Comparison of ENCODE assay signal across 38 cellular contexts in the genomic region with DNA sequence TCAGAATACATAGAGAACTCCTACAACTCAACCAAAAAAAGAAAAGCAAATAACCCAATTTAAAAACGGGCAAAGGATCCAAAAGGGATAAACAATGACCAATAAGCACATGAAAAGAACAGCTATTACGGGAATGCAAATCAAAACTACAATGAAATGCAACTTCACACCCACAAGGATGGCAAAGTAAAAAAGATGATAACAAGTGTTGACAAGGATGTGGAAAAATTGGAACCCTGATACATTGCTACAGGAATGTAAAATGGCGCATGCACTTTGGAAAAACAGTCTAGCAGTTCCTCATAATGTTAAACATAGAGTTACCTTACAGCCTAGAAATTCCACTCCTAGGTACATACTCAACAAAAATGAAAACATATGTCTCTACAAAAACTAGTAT.
"Had no signal": no experiment of that assay in that cellular context is flagged by ENCODE, and none has a peak within 500 bp of the region (broad histone marks: within the 10 kb centered on the region; RNA-seq: fewer than 3 reads in every experiment).

No MANE protein-coding gene starts in this region.

- H3K4me3 Mint-ChIP-seq: activated B cell treated with CpG ODN at 0.5 μM for 24 hours; activated CD4-positive, alpha-beta memory T cell treated with anti-CD3 and anti-CD28 coated beads for 36 hours; activated CD4-positive, alpha-beta T cell treated with anti-CD3 and anti-CD28 coated beads, Interleukin-2, amount 10 ng/mL, durations not matched to agents 24 days and 14 days; activated CD8-positive, alpha-beta T cell treated with anti-CD3 and anti-CD28 coated beads for 36 hours; activated naive CD4-positive, alpha-beta T cell treated with anti-CD3 and anti-CD28 coated beads for 36 hours; activated naive CD8-positive, alpha-beta T cell treated with anti-CD3 and anti-CD28 coated beads for 36 hours; activated T-cell treated with anti-CD3 and anti-CD28 coated beads, Interleukin-2, amount 50 U/mL, for 4 hours; activated T-cell treated with anti-CD3 and anti-CD28 coated beads, Interleukin-2, amount 50 U/mL, for 72 hours; activated T-helper 1 cell treated with anti-CD3 and anti-CD28 coated beads, Interleukin-12 subunit alpha, Interleukin-12 subunit beta, Interleukin-2, Interleukin-4 antibody, amounts not matched to agents 30 ng/mL and 10 ng/mL and 1 ng/mL, durations not matched to agents 14 hours and 24 hours and 36 hours; activated T-helper 17 cell treated with anti-CD3 and anti-CD28 coated beads, Interleukin-2, amount 50 U/mL, for 72 hours; central memory CD8-positive, alpha-beta T cell; T-helper 1 cell treated with Interleukin-12 subunit alpha and Interleukin-12 subunit beta and Interleukin-4 antibody, amounts not matched to agents 30 μg/mL and 1 μg/mL, for 36 hours; T-helper 2 cell treated with Interferon-gamma antibody and Interleukin-4, amounts not matched to agents 5 μg/mL and 100 μg/mL, for 36 hours had no signal

- H3K27ac Mint-ChIP-seq: activated B cell treated with CpG ODN at 0.5 μM for 24 hours; activated CD4-positive, alpha-beta memory T cell treated with anti-CD3 and anti-CD28 coated beads for 36 hours; activated CD4-positive, alpha-beta T cell treated with anti-CD3 and anti-CD28 coated beads, Interleukin-2, amount 10 ng/mL, durations not matched to agents 24 days and 14 days; activated CD8-positive, alpha-beta T cell treated with anti-CD3 and anti-CD28 coated beads for 36 hours; activated naive CD4-positive, alpha-beta T cell treated with anti-CD3 and anti-CD28 coated beads for 36 hours; activated naive CD4-positive, alpha-beta T cell treated with anti-CD3 and anti-CD28 coated beads, Interleukin-2, amount 50 U/mL, for 72 hours; activated naive CD8-positive, alpha-beta T cell treated with anti-CD3 and anti-CD28 coated beads for 36 hours; activated T-cell treated with anti-CD3 and anti-CD28 coated beads, Interleukin-2, amount 50 U/mL, for 72 hours; activated T-helper 1 cell treated with anti-CD3 and anti-CD28 coated beads, Interleukin-12 subunit alpha, Interleukin-12 subunit beta, Interleukin-2, Interleukin-4 antibody, amounts not matched to agents 30 ng/mL and 10 ng/mL and 1 ng/mL, durations not matched to agents 14 hours and 24 hours and 36 hours; activated T-helper 17 cell treated with anti-CD3 and anti-CD28 coated beads, Interleukin-2, amount 50 U/mL, for 72 hours; T-helper 1 cell treated with Interleukin-12 subunit alpha and Interleukin-12 subunit beta and Interleukin-4 antibody, amounts not matched to agents 30 μg/mL and 1 μg/mL, for 36 hours; T-helper 2 cell treated with Interferon-gamma antibody and Interleukin-4, amounts not matched to agents 5 μg/mL and 100 μg/mL, for 36 hours had no signal

- H3K27me3 ChIP-seq: adrenal gland, body of pancreas, cardiac muscle cell had no signal

- DNase-seq: activated B cell treated with CpG ODN at 0.5 μM for 24 hours; activated CD4-positive, alpha-beta memory T cell treated with anti-CD3 and anti-CD28 coated beads for 36 hours; activated CD4-positive, alpha-beta T cell treated with anti-CD3 and anti-CD28 coated beads for 4 hours; activated CD4-positive, alpha-beta T cell treated with anti-CD3 and anti-CD28 coated beads, Interleukin-2, amount 10 ng/mL, durations not matched to agents 24 days and 14 days; activated CD4-positive, alpha-beta T cell treated with anti-CD3 and anti-CD28 coated beads, Interleukin-2, amount 50 U/mL, for 1 hour; activated CD4-positive, alpha-beta T cell treated with anti-CD3 and anti-CD28 coated beads, Interleukin-2, amount 50 U/mL, for 4 hours; activated CD4-positive, CD25-positive, alpha-beta regulatory T cell treated with anti-CD3 and anti-CD28 coated beads, Interleukin-2, amount 50 U/mL, for 72 hours; activated CD8-positive, alpha-beta memory T cell treated with anti-CD3 and anti-CD28 coated beads, Interleukin-2, amount 50 U/mL, for 4 hours; activated CD8-positive, alpha-beta T cell treated with anti-CD3 and anti-CD28 coated beads for 36 hours; activated effector memory CD4-positive, alpha-beta T cell treated with anti-CD3 and anti-CD28 coated beads, Interleukin-2, amount 50 U/mL, for 16 hours; activated gamma-delta T cell treated with Interleukin-2 at 50 U/mL for 16 hours; activated naive CD4-positive, alpha-beta T cell; activated naive CD4-positive, alpha-beta T cell treated with anti-CD3 and anti-CD28 coated beads for 36 hours; activated naive CD4-positive, alpha-beta T cell treated with anti-CD3 and anti-CD28 coated beads, Interleukin-2, amount 50 U/mL, for 16 hours; activated naive CD8-positive, alpha-beta T cell treated with anti-CD3 and anti-CD28 coated beads for 36 hours; activated T-cell treated with anti-CD3 and anti-CD28 coated beads for 4 hours; activated T-cell treated with anti-CD3 and anti-CD28 coated beads, Interleukin-2, amount 50 U/mL, for 1 hour; activated T-cell treated with anti-CD3 and anti-CD28 coated beads, Interleukin-2, amount 50 U/mL, for 4 hours; activated T-cell treated with anti-CD3 and anti-CD28 coated beads, Interleukin-2, amount 50 U/mL, for 72 hours; adrenal gland; amniotic stem cell; aorta; body of pancreas; caudate nucleus; cerebellar nuclear complex; T-helper 1 cell; T-helper 2 cell; T-helper 9 cell had no signal

- H3K9me3 ChIP-seq: adrenal gland, body of pancreas had no signal

- ATAC-seq: activated CD8-positive, alpha-beta T cell treated with anti-CD3 and anti-CD28 coated beads for 36 hours; activated naive CD4-positive, alpha-beta T cell treated with anti-CD3 and anti-CD28 coated beads, Interleukin-2, amount 50 U/mL, for 72 hours; activated T-cell treated with anti-CD3 and anti-CD28 coated beads, Interleukin-2, amount 50 U/mL, for 4 hours; activated T-cell treated with anti-CD3 and anti-CD28 coated beads, Interleukin-2, amount 50 U/mL, for 72 hours; activated T-helper 17 cell treated with anti-CD3 and anti-CD28 coated beads, Interleukin-2, amount 50 U/mL, for 72 hours; body of pancreas had no signal

- FAIRE-seq: astrocyte, bronchial epithelial cell had no signal

- H3K27ac ChIP-seq: adrenal gland, body of pancreas, cardiac muscle cell, VCaP had no signal

- H3K27me3 Mint-ChIP-seq: activated CD4-positive, alpha-beta memory T cell treated with anti-CD3 and anti-CD28 coated beads for 36 hours; activated CD8-positive, alpha-beta T cell treated with anti-CD3 and anti-CD28 coated beads for 36 hours; activated naive CD8-positive, alpha-beta T cell treated with anti-CD3 and anti-CD28 coated beads for 36 hours; activated T-helper 17 cell treated with anti-CD3 and anti-CD28 coated beads, Interleukin-2, amount 50 U/mL, for 72 hours; central memory CD8-positive, alpha-beta T cell had no signal

- H3K36me3 ChIP-seq: adrenal gland had no signal

- H3K9me3 Mint-ChIP-seq: activated B cell treated with CpG ODN at 0.5 μM for 24 hours; activated CD4-positive, alpha-beta memory T cell treated with anti-CD3 and anti-CD28 coated beads for 36 hours; activated CD4-positive, alpha-beta T cell treated with anti-CD3 and anti-CD28 coated beads, Interleukin-2, amount 10 ng/mL, durations not matched to agents 24 days and 14 days; activated CD8-positive, alpha-beta T cell treated with anti-CD3 and anti-CD28 coated beads for 36 hours; activated naive CD4-positive, alpha-beta T cell treated with anti-CD3 and anti-CD28 coated beads for 36 hours; activated naive CD4-positive, alpha-beta T cell treated with anti-CD3 and anti-CD28 coated beads, Interleukin-2, amount 50 U/mL, for 72 hours; activated naive CD8-positive, alpha-beta T cell treated with anti-CD3 and anti-CD28 coated beads for 36 hours; activated T-cell treated with anti-CD3 and anti-CD28 coated beads, Interleukin-2, amount 50 U/mL, for 4 hours; activated T-cell treated with anti-CD3 and anti-CD28 coated beads, Interleukin-2, amount 50 U/mL, for 72 hours; activated T-helper 1 cell treated with anti-CD3 and anti-CD28 coated beads, Interleukin-12 subunit alpha, Interleukin-12 subunit beta, Interleukin-2, Interleukin-4 antibody, amounts not matched to agents 30 ng/mL and 10 ng/mL and 1 ng/mL, durations not matched to agents 14 hours and 24 hours and 36 hours; activated T-helper 17 cell treated with anti-CD3 and anti-CD28 coated beads, Interleukin-2, amount 50 U/mL, for 72 hours; central memory CD8-positive, alpha-beta T cell; T-helper 1 cell treated with Interleukin-12 subunit alpha and Interleukin-12 subunit beta and Interleukin-4 antibody, amounts not matched to agents 30 μg/mL and 1 μg/mL, for 36 hours; T-helper 2 cell treated with Interferon-gamma antibody and Interleukin-4, amounts not matched to agents 5 μg/mL and 100 μg/mL, for 36 hours had no signal

- H3K4me3 ChIP-seq: adrenal gland, body of pancreas, cardiac muscle cell had no signal
